Comparison of ENCODE assay signal across 7 cellular contexts in genomic region chrX:20127440-20127839, GRCh38. TPM values are rescaled to one million over a fixed set of nuclear protein-coding genes. Genes with fewer than 3 reads are reported as not detected.
DNase-seq lines count a peak whose midpoint lies in the region; ATAC-seq and TF ChIP-seq lines count a peak whose summit lies in the region.
"Not testable (repeated sequence)": the region's sequence is repeated elsewhere in the genome, so short reads cannot be mapped to it uniquely, and the experiment has no call there.

No MANE protein-coding gene starts in this region.

- TF ChIP-seq CTCF in DND-41 (IDR thresholded peaks at IDR 0.05; ENCODE audit: borderline replicate concordance, extremely low read depth, low read length, poor library complexity, severe bottlenecking) (peak; percentile 27), cardiac muscle cell (IDR thresholded peaks at IDR 0.05; ENCODE audit: low read depth, low read length) (peak; percentile 15)
- not testable (repeated sequence) for TF ChIP-seq CTCF in natural killer cell (IDR thresholded peaks at IDR 0.05)

- not testable (repeated sequence) for H3K27ac ChIP-seq in DND-41 (ENCODE audit: low read length); cardiac muscle cell

- H3K4me1 ChIP-seq in DND-41 (ENCODE audit: insufficient read depth, low read length); cardiac muscle cell (ENCODE audit: low read depth): not testable (repeated sequence)

- not testable (repeated sequence) for H3K4me1 Mint-ChIP-seq in central memory CD8-positive, alpha-beta T cell; natural killer cell

- DNase-seq in DND-41; central memory CD8-positive, alpha-beta T cell (ENCODE audit: low spot score in 2 of 2); cardiac muscle cell (ENCODE audit: low read depth in 1 of 2, low spot score in 1 of 2); natural killer cell: not testable (repeated sequence)

- not testable (repeated sequence) for H2AFZ ChIP-seq in DND-41 (ENCODE audit: low read depth, low read length)

- not testable (repeated sequence) for H3K79me2 ChIP-seq in DND-41 (ENCODE audit: insufficient read depth, low read length)

- not testable (repeated sequence) for H3K27me3 ChIP-seq in DND-41 (ENCODE audit: insufficient read depth, low read length, poor library complexity); cardiac muscle cell

- intact Hi-C loops in natural killer cell (cut with micrococcal nuclease) = not testable (repeated sequence)

- H4K20me1 ChIP-seq in DND-41 (ENCODE audit: insufficient read depth, low read length) = not testable (repeated sequence)

- H3K4me2 ChIP-seq in DND-41 (ENCODE audit: insufficient read depth, low read length) = not testable (repeated sequence)

- peaks cover 20% of the 10 kb centered on the region for H3K36me3 Mint-ChIP-seq in central memory CD8-positive, alpha-beta T cell (ENCODE audit: insufficient read depth)
- peaks cover 13% of the 10 kb centered on the region for H3K36me3 Mint-ChIP-seq in natural killer cell

- H3K4me3 Mint-ChIP-seq in central memory CD8-positive, alpha-beta T cell; natural killer cell: not testable (repeated sequence)

- H3K36me3 ChIP-seq in DND-41 (ENCODE audit: insufficient read depth, low read length) = peaks cover 45% of the 10 kb centered on the region; the same call in 1 of the 2 replicates
- H3K36me3 ChIP-seq in cardiac muscle cell = not testable (repeated sequence)

- H3K27me3 Mint-ChIP-seq in central memory CD8-positive, alpha-beta T cell; natural killer cell (ENCODE audit: low read depth in 2 of 2): not testable (repeated sequence)

- ATAC-seq in DND-41 (ENCODE audit: insufficient read depth, low read depth) (peak; percentile 73), GM21526 (IDR thresholded peaks at IDR 0.05; ENCODE audit: low FRiP score, unreplicated experiment) (peak; percentile 57), HG03280 (IDR thresholded peaks at IDR 0.05; ENCODE audit: unreplicated experiment) (peak; percentile 72), SK-N-SH treated with all-trans-retinoic acid at 6 μM for 48 hours (peak; percentile 86), natural killer cell (peak; percentile 59 to 79 (median 75))
- ATAC-seq in central memory CD8-positive, alpha-beta T cell (replicated peaks; ENCODE audit: extremely low read depth, poor library complexity, severe bottlenecking) = peak; percentile 56

- not testable (repeated sequence) for H3K27ac Mint-ChIP-seq in central memory CD8-positive, alpha-beta T cell (ENCODE audit: low read depth); natural killer cell

- not testable (repeated sequence) for H3K9me3 Mint-ChIP-seq in central memory CD8-positive, alpha-beta T cell; natural killer cell

- not testable (repeated sequence) for H3K9ac ChIP-seq in DND-41 (ENCODE audit: low read depth, low read length)

- not testable (repeated sequence) for H3K9me3 ChIP-seq in DND-41 (ENCODE audit: insufficient read depth, low read length, severe bottlenecking); cardiac muscle cell (ENCODE audit: low read depth)

- H3K4me3 ChIP-seq in DND-41 (ENCODE audit: low read depth in 1 of 2, low read length in 2 of 2); cardiac muscle cell: not testable (repeated sequence)

RNA-seq across cellular contexts. Expression of gene MAP7D2, which starts 10.7 kb away (rescaled TPM):
- 0.04 and 0.36 TPM in 2 replicates for total RNA-seq in cardiac muscle cell
- polyA plus RNA-seq in cardiac muscle cell = 0.05 and 1.0 TPM in 2 replicates
- 1 to 10 TPM in 1 of 3 donors, under 1 TPM in 1, not detected in 1; 0.09 to 1.5 TPM for total RNA-seq in natural killer cell

RNA-seq across cellular contexts. Expression of gene EIF1AX, which starts 14.2 kb away (rescaled TPM):
- 26.6 and 30.6 TPM in 2 replicates for total RNA-seq in cardiac muscle cell
- polyA plus RNA-seq in cardiac muscle cell = 56.9 TPM in 2 replicates
- 10 to 100 TPM; 31.6 to 57.2 (median 31.7) TPM for total RNA-seq in natural killer cell
